15 cellular contexts compared by ENCODE assay signal in the genomic region with DNA sequence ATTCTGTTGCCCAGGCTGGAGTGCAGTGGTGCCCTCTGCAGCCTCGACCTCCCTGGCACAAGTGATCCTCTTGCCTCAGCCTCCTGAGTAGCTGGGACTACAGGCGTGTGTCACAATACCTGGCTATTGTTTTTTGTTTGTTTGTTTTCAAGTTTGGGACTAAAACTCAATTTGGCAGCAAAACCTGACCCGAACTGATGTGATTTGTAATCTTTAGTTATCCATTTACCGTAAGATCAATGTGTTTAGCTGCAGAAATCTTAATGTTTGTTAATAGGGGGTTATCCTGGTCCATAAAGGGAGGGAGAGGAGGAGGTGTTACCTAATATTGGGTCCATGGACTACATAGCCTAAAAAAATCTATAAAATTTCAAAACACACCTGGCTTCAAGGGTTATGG. TPM values are rescaled to one million over a fixed set of nuclear protein-coding genes. Genes with fewer than 3 reads are reported as not detected.
DNase-seq lines count a peak whose midpoint lies in the region; ATAC-seq and TF ChIP-seq lines count a peak whose summit lies in the region.
"Had no signal": no experiment of that assay in that cellular context is flagged by ENCODE, and none has a peak within 500 bp of the region (broad histone marks: within the 10 kb centered on the region; RNA-seq: fewer than 3 reads in every experiment).

No MANE protein-coding gene starts in this region.

- H3K36me3 ChIP-seq in fibroblast of lung (ENCODE audit: control insufficient read depth, insufficient read depth, low read length) (peaks cover 3% of the 10 kb centered on the region), thoracic aorta (peaks cover 7% of the 10 kb centered on the region)

- H3K4me1 ChIP-seq in fibroblast of lung (ENCODE audit: control insufficient read depth, extremely low read depth, insufficient read depth, low read length) (peaks cover 17% of the 10 kb centered on the region), thoracic aorta (ENCODE audit: control insufficient read depth in 1 of 2, low read depth in 2 of 2) (peaks cover 12 to 24% of the 10 kb centered on the region in 2 donors)

- POLR2A ChIA-PET in RWPE1 (lab: Yijun Ruan, JAX; ENCODE audit: low non-redundant PET): no interaction called here

- H3K4me3 Mint-ChIP-seq in osteocyte (ENCODE audit: unreplicated experiment): no peak overlapping the region
- no peak overlapping the region for H3K4me3 Mint-ChIP-seq in stimulated activated memory B cell treated with anti-CD40 and anti-IgM and Interleukin-4, amounts not matched to agents 10 μg/mL and 1 μg/mL and 100 μg/mL, for 72 hours
- H3K4me3 Mint-ChIP-seq: activated naive CD8-positive, alpha-beta T cell; activated T-cell treated with anti-CD3 and anti-CD28 coated beads, Interleukin-2, amount 50 U/mL, for 24 hours; effector memory CD8-positive, alpha-beta T cell; stimulated activated naive B cell treated with anti-CD40 and anti-IgM and Interleukin-4, amounts not matched to agents 10 μg/mL and 1 μg/mL and 100 μg/mL, for 72 hours had no signal

- peak overlapping the region; percentile 88 for H3K27ac Mint-ChIP-seq in osteocyte (ENCODE audit: unreplicated experiment)
- no peak overlapping the region for H3K27ac Mint-ChIP-seq in stimulated activated memory B cell treated with anti-CD40 and anti-IgM and Interleukin-4, amounts not matched to agents 10 μg/mL and 1 μg/mL and 100 μg/mL, for 72 hours
- H3K27ac Mint-ChIP-seq: activated naive CD8-positive, alpha-beta T cell; activated T-cell treated with anti-CD3 and anti-CD28 coated beads, Interleukin-2, amount 50 U/mL, for 24 hours; effector memory CD8-positive, alpha-beta T cell; stimulated activated naive B cell treated with anti-CD40 and anti-IgM and Interleukin-4, amounts not matched to agents 10 μg/mL and 1 μg/mL and 100 μg/mL, for 72 hours had no signal

- ATAC-seq in thoracic aorta (ENCODE audit: insufficient number of reproducible peaks, low FRiP score, low read depth): no peak
- ATAC-seq in GM19452 (IDR thresholded peaks at IDR 0.05; ENCODE audit: unreplicated experiment): no peak
- no peak for ATAC-seq in stimulated activated memory B cell treated with anti-CD40 and anti-IgM and Interleukin-4, amounts not matched to agents 10 μg/mL and 1 μg/mL and 100 μg/mL, for 72 hours
- no peak for ATAC-seq in HG02970 (IDR thresholded peaks at IDR 0.05; ENCODE audit: low FRiP score, unreplicated experiment)
- ATAC-seq: effector memory CD8-positive, alpha-beta T cell; stimulated activated naive B cell treated with anti-CD40 and anti-IgM and Interleukin-4, amounts not matched to agents 10 μg/mL and 1 μg/mL and 100 μg/mL, for 72 hours had no signal

- no peaks in the 10 kb centered on the region for H4K20me1 ChIP-seq in fibroblast of lung (ENCODE audit: control insufficient read depth, extremely low read depth, insufficient read depth, low read length)

- H3K4me1 Mint-ChIP-seq in osteocyte (ENCODE audit: unreplicated experiment): peaks cover 19% of the 10 kb centered on the region
- H3K4me1 Mint-ChIP-seq in stimulated activated memory B cell treated with anti-CD40 and anti-IgM and Interleukin-4, amounts not matched to agents 10 μg/mL and 1 μg/mL and 100 μg/mL, for 72 hours: no peaks in the 10 kb centered on the region
- H3K4me1 Mint-ChIP-seq: stimulated activated naive B cell treated with anti-CD40 and anti-IgM and Interleukin-4, amounts not matched to agents 10 μg/mL and 1 μg/mL and 100 μg/mL, for 72 hours had no signal

- no peak overlapping the region for H2AFZ ChIP-seq in fibroblast of lung (ENCODE audit: low read length)

- no peak overlapping the region for H3K4me2 ChIP-seq in fibroblast of lung (ENCODE audit: extremely low read depth, insufficient read depth, low read length)

- DNase-seq in RWPE1 (ENCODE audit: low spot score) (no peak), fibroblast of lung (ENCODE audit: low read depth in 2 of 2) (no peak), osteocyte (ENCODE audit: extremely low spot score, unreplicated experiment) (no peak), thoracic aorta (ENCODE audit: low spot score) (no peak), DMS53 (lab: John Stamatoyannopoulos, UW) (no peak)
- DNase-seq: activated CD4-positive, alpha-beta T cell treated with anti-CD3 and anti-CD28 coated beads, Interleukin-2, amount 50 U/mL, for 48 hours; activated T-cell treated with anti-CD3 and anti-CD28 coated beads, Interleukin-2, amount 50 U/mL, for 24 hours; AML-193; effector memory CD8-positive, alpha-beta T cell; NCI-H1417 treated with DMSO at 0.1 percent for 48 hours; stimulated activated naive B cell treated with anti-CD40 and anti-IgM and Interleukin-4, amounts not matched to agents 10 μg/mL and 1 μg/mL and 100 μg/mL, for 72 hours had no signal

- H3K27me3 ChIP-seq in fibroblast of lung (ENCODE audit: control insufficient read depth, insufficient read depth, low read length): peaks cover 6% of the 10 kb centered on the region
- no peaks in the 10 kb centered on the region for H3K27me3 ChIP-seq in thoracic aorta (replicated peaks; ENCODE audit: insufficient read depth)

- peaks cover 26% of the 10 kb centered on the region for H3K27me3 Mint-ChIP-seq in osteocyte (ENCODE audit: unreplicated experiment)
- peaks cover 66% of the 10 kb centered on the region for H3K27me3 Mint-ChIP-seq in stimulated activated memory B cell treated with anti-CD40 and anti-IgM and Interleukin-4, amounts not matched to agents 10 μg/mL and 1 μg/mL and 100 μg/mL, for 72 hours

- H3K36me3 Mint-ChIP-seq in osteocyte (ENCODE audit: unreplicated experiment): no peaks in the 10 kb centered on the region
- H3K36me3 Mint-ChIP-seq in stimulated activated memory B cell treated with anti-CD40 and anti-IgM and Interleukin-4, amounts not matched to agents 10 μg/mL and 1 μg/mL and 100 μg/mL, for 72 hours: no peaks in the 10 kb centered on the region
- H3K36me3 Mint-ChIP-seq: activated naive CD8-positive, alpha-beta T cell; stimulated activated naive B cell treated with anti-CD40 and anti-IgM and Interleukin-4, amounts not matched to agents 10 μg/mL and 1 μg/mL and 100 μg/mL, for 72 hours had no signal

- H3K79me2 ChIP-seq in fibroblast of lung (ENCODE audit: control insufficient read depth, insufficient read depth, low read length): no peaks in the 10 kb centered on the region

- H3K9me3 ChIP-seq in fibroblast of lung (ENCODE audit: control insufficient read depth, insufficient read depth, low read depth, low read length): no peaks in the 10 kb centered on the region
- no peaks in the 10 kb centered on the region for H3K9me3 ChIP-seq in thoracic aorta

- CTCF ChIA-PET in RWPE1 (lab: Yijun Ruan, JAX): interaction anchor here (0.6 to 1.3 kb wide), 6 partner anchors 19 to 121 kb away, joined by 3 to 8 read pairs (median 4); a partner anchor contains a TSS

- peak overlapping the region; percentile 66 for H3K27ac ChIP-seq in RWPE1
- peak overlapping the region; percentile 61 for H3K27ac ChIP-seq in fibroblast of lung (ENCODE audit: insufficient read depth, low read length)
- H3K27ac ChIP-seq in thoracic aorta: peak overlapping the region; percentile 64 to 74

- H3K9ac ChIP-seq in fibroblast of lung (ENCODE audit: insufficient read depth, low read length): no peak overlapping the region

- H3K4me3 ChIP-seq in fibroblast of lung (replicated peaks in 1 of 4; ENCODE audit: control extremely low read depth in 1 of 4, insufficient read depth in 1 of 4, low read depth in 3 of 4, low read length in 4 of 4) (no peak overlapping the region), thoracic aorta (peak overlapping the region; percentile 9)

- TF ChIP-seq CTCF in RWPE1 (conservative IDR thresholded peaks at IDR 0.05; ENCODE audit: low read depth) (no peak), fibroblast of lung (conservative IDR thresholded peaks at IDR 0.05 in 1 of 2, IDR thresholded peaks at IDR 0.05 in 1 of 2; ENCODE audit: low read depth in 1 of 2, low read length in 2 of 2) (no peak), osteocyte (IDR thresholded peaks at IDR 0.05) (no peak), thoracic aorta (IDR thresholded peaks at IDR 0.05) (no peak)

- H3K9me3 Mint-ChIP-seq in osteocyte (ENCODE audit: unreplicated experiment): no peaks in the 10 kb centered on the region
- H3K9me3 Mint-ChIP-seq in stimulated activated memory B cell treated with anti-CD40 and anti-IgM and Interleukin-4, amounts not matched to agents 10 μg/mL and 1 μg/mL and 100 μg/mL, for 72 hours: no peaks in the 10 kb centered on the region
- H3K9me3 Mint-ChIP-seq: activated T-cell treated with anti-CD3 and anti-CD28 coated beads, Interleukin-2, amount 50 U/mL, for 24 hours; effector memory CD8-positive, alpha-beta T cell; stimulated activated naive B cell treated with anti-CD40 and anti-IgM and Interleukin-4, amounts not matched to agents 10 μg/mL and 1 μg/mL and 100 μg/mL, for 72 hours had no signal

RNA-seq across cellular contexts. Expression of a gene that starts 0.7 kb away (rescaled TPM):
- total RNA-seq in fibroblast of lung (997 and 1,549 TPM in 2 replicates), osteocyte (16.4 and 18.2 TPM in 2 replicates), thoracic aorta (100 to 1,000 TPM; 456 to 715 TPM)
- 265 and 507 TPM in 2 replicates for polyA plus RNA-seq in fibroblast of lung
- 172 and 310 TPM in 2 replicates for polyA plus RNA-seq in fibroblast of lung (2012)
- polyA minus RNA-seq in fibroblast of lung (ENCODE audit: low replicate concordance): 111 and 156 TPM in 2 replicates

RNA-seq across cellular contexts. Expression of a gene that starts 32.5 kb away (rescaled TPM):
- total RNA-seq in fibroblast of lung (407 and 650 TPM in 2 replicates), osteocyte (35.1 and 38.4 TPM in 2 replicates), thoracic aorta (100 to 1,000 TPM; 811 to 997 TPM)
- 284 and 617 TPM in 2 replicates for polyA plus RNA-seq in fibroblast of lung
- 286 and 777 TPM in 2 replicates for polyA plus RNA-seq in fibroblast of lung (2012)
- 346 and 748 TPM in 2 replicates for polyA minus RNA-seq in fibroblast of lung (ENCODE audit: low replicate concordance)

RNA-seq across cellular contexts. Expression of a gene that starts 41.5 kb away (rescaled TPM):
- total RNA-seq in fibroblast of lung (10.0 and 11.4 TPM in 2 replicates), osteocyte (33.2 TPM in 2 replicates), thoracic aorta (10 to 100 TPM; 40.5 to 51.9 TPM)
- polyA plus RNA-seq in fibroblast of lung: 48.5 and 54.0 TPM in 2 replicates
- polyA plus RNA-seq in fibroblast of lung (2012): 31.0 and 35.4 TPM in 2 replicates
- polyA minus RNA-seq in fibroblast of lung (ENCODE audit: low replicate concordance): 34.4 and 41.0 TPM in 2 replicates

RNA-seq across cellular contexts. Expression of a gene that starts 49.2 kb away (rescaled TPM):
- 34.4 and 64.9 TPM in 2 replicates for total RNA-seq in fibroblast of lung
- polyA plus RNA-seq in fibroblast of lung: 26.8 and 46.2 TPM in 2 replicates
- polyA plus RNA-seq in fibroblast of lung (2012): 24.4 and 63.2 TPM in 2 replicates
- 93.1 and 137 TPM in 2 replicates for polyA minus RNA-seq in fibroblast of lung (ENCODE audit: low replicate concordance)
- 20.8 and 22.3 TPM in 2 replicates for total RNA-seq in osteocyte
- 100 to 1,000 TPM; 126 to 134 TPM for total RNA-seq in thoracic aorta

Comparison
In these comparisons a context has a peak if more than half of its experiments do, and no peak if none do; other contexts are left out.
1. RNA of a gene that starts 0.7 kb away (total RNA-seq): 997 to 1,549 TPM in fibroblast of lung and 456 to 715 TPM in thoracic aorta; 16.4 to 18.2 TPM in osteocyte; every median in the first group is over 10 times any median in the second.
2. RNA of a gene that starts 32.5 kb away (total RNA-seq): 811 to 997 TPM in thoracic aorta and 407 to 650 TPM in fibroblast of lung; 35.1 to 38.4 TPM in osteocyte; every median in the first group is over 10 times any median in the second.
3. Peak in every context shown above with its lines, with median percentiles within 50 percentile points of each other: H3K27ac ChIP-seq.